26 cellular contexts compared by ENCODE assay signal in genomic region chr12:81164827-81165226, GRCh38.
"Had no signal": no experiment of that assay in that cellular context is flagged by ENCODE, and none has a peak within 500 bp of the region (broad histone marks: within the 10 kb centered on the region; RNA-seq: fewer than 3 reads in every experiment).

No MANE protein-coding gene starts in this region.

- H3K4me1 ChIP-seq: colonic mucosa, esophagus squamous epithelium, gastrocnemius medialis, left lung, lower lobe of right lung had no signal

- H3K9me3 ChIP-seq: colonic mucosa, gastrocnemius medialis, heart right ventricle, left lung, lower lobe of right lung, mucosa of descending colon had no signal

- H3K4me3 ChIP-seq: colonic mucosa, esophagus squamous epithelium, gastrocnemius medialis, heart right ventricle, left lung, lower lobe of right lung, mucosa of descending colon had no signal

- H3K27me3 ChIP-seq: colonic mucosa, esophagus squamous epithelium, gastrocnemius medialis, heart right ventricle, left lung had no signal

- ATAC-seq: effector memory CD8-positive, alpha-beta T cell; esophagus mucosa; gastrocnemius medialis; heart right ventricle; left cardiac atrium; left lung; left ventricle myocardium superior; lower lobe of right lung; mucosa of descending colon had no signal

- H3K36me3 ChIP-seq: colonic mucosa, esophagus squamous epithelium, gastrocnemius medialis, lower lobe of right lung had no signal

- FAIRE-seq: endometrium, islet of Langerhans, keratinocyte had no signal

- H3K27ac ChIP-seq: colonic mucosa, epithelial cell of prostate, esophagus squamous epithelium, gastrocnemius medialis, heart right ventricle, left lung, lower lobe of right lung had no signal

- DNase-seq: colonic mucosa; cortex of kidney; effector CD8-positive, alpha-beta T cell; effector memory CD8-positive, alpha-beta T cell; endodermal cell; erythroblast; esophagus squamous epithelium; foreskin fibroblast; foreskin melanocyte; gastrocnemius medialis; glutamatergic neuron; head of caudate nucleus; heart right ventricle; hippocampal formation; left cardiac atrium; left lung; left ventricle myocardium superior; lower lobe of right lung; mesenchymal stem cell; mucosa of descending colon; naive B cell had no signal
